ENCODE assay signal across 17 cellular contexts in the genomic region with DNA sequence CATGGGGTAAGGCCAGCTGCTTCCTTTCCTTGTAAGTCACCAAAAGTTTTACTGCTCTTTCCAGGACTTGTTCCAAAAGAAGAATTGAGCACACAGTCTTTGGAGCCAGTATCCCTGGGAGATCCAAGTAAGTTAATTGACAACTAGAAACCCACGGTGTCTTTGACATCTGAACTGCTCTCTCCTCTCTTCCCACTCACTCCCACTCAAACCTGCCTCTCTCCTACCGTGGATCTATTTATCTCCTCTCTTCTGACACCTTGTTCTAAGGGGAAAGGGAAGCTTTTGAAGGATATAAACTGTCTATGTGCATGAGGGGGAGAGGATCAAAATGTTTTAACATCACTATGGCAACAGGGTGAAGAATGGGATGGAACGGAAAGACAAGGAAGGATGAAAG.
"Had no signal": no experiment of that assay in that cellular context is flagged by ENCODE, and none has a peak within 500 bp of the region (broad histone marks: within the 10 kb centered on the region; RNA-seq: fewer than 3 reads in every experiment).

No MANE protein-coding gene starts in this region.

- H3K27me3 ChIP-seq: colonic mucosa, ovary, stomach, transverse colon had no signal

- H3K9me3 Mint-ChIP-seq: immature natural killer cell; naive thymus-derived CD8-positive, alpha-beta T cell; neural crest cell had no signal

- DNase-seq: colonic mucosa; dermis blood vessel endothelial cell; immature natural killer cell; left cardiac atrium; naive thymus-derived CD8-positive, alpha-beta T cell; ovary; small intestine; stimulated activated CD4-positive, alpha-beta T cell treated with anti-CD3 and anti-CD28 coated beads, Interleukin-12 subunit alpha, Interleukin-12 subunit beta, amount 100 ng/mL, for 4 hours; stimulated activated naive CD4-positive, alpha-beta T cell; stomach; substantia nigra; transverse colon had no signal

- H3K4me3 Mint-ChIP-seq: immature natural killer cell; naive thymus-derived CD8-positive, alpha-beta T cell; neural crest cell had no signal

- H3K36me3 ChIP-seq: colonic mucosa, ovary, stomach, thoracic aorta, transverse colon had no signal

- H3K4me3 ChIP-seq: colonic mucosa, ovary, stomach, thoracic aorta, transverse colon had no signal

- H3K36me3 Mint-ChIP-seq: immature natural killer cell; naive thymus-derived CD8-positive, alpha-beta T cell had no signal

- FAIRE-seq: frontal cortex, keratinocyte, small intestine had no signal

- H3K4me1 ChIP-seq: colonic mucosa had no signal

- H3K9me3 ChIP-seq: colonic mucosa, ovary, stomach, thoracic aorta, transverse colon had no signal

- H3K27ac Mint-ChIP-seq: progenitor cell of endocrine pancreas had no signal

- H3K27ac ChIP-seq: colonic mucosa, ovary, stomach, thoracic aorta, transverse colon had no signal

- ATAC-seq: left cardiac atrium; naive thymus-derived CD8-positive, alpha-beta T cell had no signal
